Comparison of ENCODE assay signal across 24 cellular contexts in genomic region chr15:64333516-64333915, GRCh38. TPM values are rescaled to one million over a fixed set of nuclear protein-coding genes. Genes with fewer than 3 reads are reported as not detected.
DNase-seq lines count a peak whose midpoint lies in the region; ATAC-seq and TF ChIP-seq lines count a peak whose summit lies in the region.
"Had no signal": no experiment of that assay in that cellular context is flagged by ENCODE, and none has a peak within 500 bp of the region (broad histone marks: within the 10 kb centered on the region; RNA-seq: fewer than 3 reads in every experiment).

No MANE protein-coding gene starts in this region.

- no peak for ATAC-seq in activated naive CD8-positive, alpha-beta T cell treated with anti-CD3 and anti-CD28 coated beads, Interleukin-2, amount 50 U/mL, for 24 hours
- ATAC-seq in natural killer cell treated with Interleukin-12 subunit alpha and Interleukin-12 subunit beta and Interleukin-15 and Interleukin-18, amount 100 ng/mL, for 72 hours, result no peak
- ATAC-seq in left lung (no peak), GM18907 (IDR thresholded peaks at IDR 0.05; ENCODE audit: unreplicated experiment) (no peak)
- ATAC-seq: left lobe of liver, Panc1, T-helper 17 cell had no signal

- H3K27me3 Mint-ChIP-seq in activated naive CD4-positive, alpha-beta T cell treated with anti-CD3 and anti-CD28 coated beads for 36 hours (ENCODE audit: low read depth), result no peaks in the 10 kb centered on the region
- no peaks in the 10 kb centered on the region for H3K27me3 Mint-ChIP-seq in activated naive CD8-positive, alpha-beta T cell treated with anti-CD3 and anti-CD28 coated beads, Interleukin-2, amount 50 U/mL, for 24 hours
- no peaks in the 10 kb centered on the region for H3K27me3 Mint-ChIP-seq in natural killer cell treated with Interleukin-12 subunit alpha and Interleukin-12 subunit beta and Interleukin-15 and Interleukin-18, amount 100 ng/mL, for 72 hours
- H3K27me3 Mint-ChIP-seq: progenitor cell of endocrine pancreas, T-helper 17 cell had no signal

- peak overlapping the region; percentile 0 for H3K27ac Mint-ChIP-seq in activated naive CD4-positive, alpha-beta T cell treated with anti-CD3 and anti-CD28 coated beads for 36 hours
- peak overlapping the region; percentile 0 for H3K27ac Mint-ChIP-seq in activated naive CD8-positive, alpha-beta T cell treated with anti-CD3 and anti-CD28 coated beads, Interleukin-2, amount 50 U/mL, for 24 hours
- peak overlapping the region; percentile 62 to 80 for H3K27ac Mint-ChIP-seq in natural killer cell treated with Interleukin-12 subunit alpha and Interleukin-12 subunit beta and Interleukin-15 and Interleukin-18, amount 100 ng/mL, for 72 hours
- H3K27ac Mint-ChIP-seq: progenitor cell of endocrine pancreas, T-helper 17 cell had no signal

- no peaks in the 10 kb centered on the region for H3K9me3 Mint-ChIP-seq in activated naive CD4-positive, alpha-beta T cell treated with anti-CD3 and anti-CD28 coated beads for 36 hours
- no peaks in the 10 kb centered on the region for H3K9me3 Mint-ChIP-seq in activated naive CD8-positive, alpha-beta T cell treated with anti-CD3 and anti-CD28 coated beads, Interleukin-2, amount 50 U/mL, for 24 hours
- H3K9me3 Mint-ChIP-seq in natural killer cell treated with Interleukin-12 subunit alpha and Interleukin-12 subunit beta and Interleukin-15 and Interleukin-18, amount 100 ng/mL, for 72 hours, result no peaks in the 10 kb centered on the region

- no peaks in the 10 kb centered on the region for H3K9me3 ChIP-seq in left lung
- H3K9me3 ChIP-seq: testis, vagina had no signal

- H3K27me3 ChIP-seq in left lung, result no peaks in the 10 kb centered on the region
- H3K27me3 ChIP-seq: BLaER1 treated with 17β-estradiol and CSF1 and Interleukin-3, amounts not matched to agents 10 nM and 100 nM; testis; vagina had no signal

- H3K4me1 ChIP-seq in left lung, result no peaks in the 10 kb centered on the region
- H3K4me1 ChIP-seq: testis had no signal

- CTCF ChIA-PET in activated naive CD4-positive, alpha-beta T cell treated with anti-CD3 and anti-CD28 coated beads for 36 hours (lab: Charles Lee), result interaction anchor here (0.6 to 0.7 kb wide), 2 partner anchors 124 kb away, joined by 3 read pairs; no protein-coding TSS in a partner anchor

- TF ChIP-seq CTCF in left lung (IDR thresholded peaks at IDR 0.05), result no peak

- H3K36me3 ChIP-seq in left lung, result no peaks in the 10 kb centered on the region
- H3K36me3 ChIP-seq: vagina had no signal

- intact Hi-C loops in activated naive CD4-positive, alpha-beta T cell treated with anti-CD3 and anti-CD28 coated beads for 36 hours (cut with micrococcal nuclease), result no loop called here
- intact Hi-C loops in left lung (cut with DNase I), result no loop called here

- DNase-seq in activated naive CD4-positive, alpha-beta T cell treated with anti-CD3 and anti-CD28 coated beads for 36 hours, result no peak
- DNase-seq in activated naive CD4-positive, alpha-beta T cell treated with anti-CD3 and anti-CD28 coated beads, Interleukin-2, amount 50 U/mL, for 16 hours, result no peak
- DNase-seq in OCI-M1 (lab: John Stamatoyannopoulos, UW) (peak; percentile 17), left lung (no peak), NCI-H1105 treated with DMSO at 0.1 percent for 48 hours (lab: John Stamatoyannopoulos, UW) (no peak)
- no peak for DNase-seq in activated naive CD8-positive, alpha-beta T cell treated with anti-CD3 and anti-CD28 coated beads, Interleukin-2, amount 50 U/mL, for 24 hours
- no peak for DNase-seq in natural killer cell treated with Interleukin-12 subunit alpha and Interleukin-12 subunit beta and Interleukin-15 and Interleukin-18, amount 100 ng/mL, for 72 hours (ENCODE audit: low spot score)
- DNase-seq: ACHN; activated CD8-positive, alpha-beta memory T cell treated with anti-CD3 and anti-CD28 coated beads for 24 hours; central memory CD4-positive, alpha-beta T cell; KBM-7; MM.1S; NCI-H1436 treated with DMSO at 0.1 percent for 48 hours; NCI-H510A; NK-92 treated with Interleukin-12 subunit alpha and Interleukin-12 subunit beta, amount 100 ng/mL, for 24 hours; T-helper 17 cell; testis had no signal

- no peak overlapping the region for H3K4me3 Mint-ChIP-seq in activated naive CD4-positive, alpha-beta T cell treated with anti-CD3 and anti-CD28 coated beads for 36 hours
- H3K4me3 Mint-ChIP-seq in activated naive CD8-positive, alpha-beta T cell treated with anti-CD3 and anti-CD28 coated beads, Interleukin-2, amount 50 U/mL, for 24 hours, result no peak overlapping the region
- no peak overlapping the region for H3K4me3 Mint-ChIP-seq in natural killer cell treated with Interleukin-12 subunit alpha and Interleukin-12 subunit beta and Interleukin-15 and Interleukin-18, amount 100 ng/mL, for 72 hours
- H3K4me3 Mint-ChIP-seq: T-helper 17 cell had no signal

- H3K27ac ChIP-seq in left lung, result no peak overlapping the region
- H3K27ac ChIP-seq: BLaER1 treated with 17β-estradiol and CSF1 and Interleukin-3, amounts not matched to agents 10 nM and 100 nM; testis; vagina; VCaP had no signal

- peaks cover 3% of the 10 kb centered on the region for H3K36me3 Mint-ChIP-seq in activated naive CD4-positive, alpha-beta T cell treated with anti-CD3 and anti-CD28 coated beads for 36 hours (ENCODE audit: low read depth)
- H3K36me3 Mint-ChIP-seq in activated naive CD8-positive, alpha-beta T cell treated with anti-CD3 and anti-CD28 coated beads, Interleukin-2, amount 50 U/mL, for 24 hours (ENCODE audit: low read depth), result peaks cover 7% of the 10 kb centered on the region
- peaks cover 4% of the 10 kb centered on the region for H3K36me3 Mint-ChIP-seq in natural killer cell treated with Interleukin-12 subunit alpha and Interleukin-12 subunit beta and Interleukin-15 and Interleukin-18, amount 100 ng/mL, for 72 hours

- H3K4me1 Mint-ChIP-seq in activated naive CD4-positive, alpha-beta T cell treated with anti-CD3 and anti-CD28 coated beads for 36 hours (ENCODE audit: low read depth), result peaks cover 28% of the 10 kb centered on the region
- H3K4me1 Mint-ChIP-seq in activated naive CD8-positive, alpha-beta T cell treated with anti-CD3 and anti-CD28 coated beads, Interleukin-2, amount 50 U/mL, for 24 hours, result peaks cover 30% of the 10 kb centered on the region
- H3K4me1 Mint-ChIP-seq in natural killer cell treated with Interleukin-12 subunit alpha and Interleukin-12 subunit beta and Interleukin-15 and Interleukin-18, amount 100 ng/mL, for 72 hours (ENCODE audit: low read depth in 2 of 2), result peaks cover 15 to 19% of the 10 kb centered on the region in 2 donors

- H3K4me3 ChIP-seq in left lung, result no peak overlapping the region
- H3K4me3 ChIP-seq: BLaER1 treated with 17β-estradiol and CSF1 and Interleukin-3, amounts not matched to agents 10 nM and 100 nM; testis; vagina had no signal

RNA-seq across cellular contexts. Expression of gene CSNK1G1, which starts 22.5 kb away (rescaled TPM):
- 10 to 100 TPM; 14.8 to 16.6 TPM for total RNA-seq in activated naive CD4-positive, alpha-beta T cell treated with anti-CD3 and anti-CD28 coated beads for 36 hours
- 10 to 100 TPM; 35.4 to 47.5 TPM for total RNA-seq in natural killer cell treated with Interleukin-12 subunit alpha and Interleukin-12 subunit beta and Interleukin-15 and Interleukin-18, amount 100 ng/mL, for 72 hours
- total RNA-seq in left lung, result 10 to 100 TPM; 20.3 to 21.3 TPM

RNA-seq across cellular contexts. Expression of gene PCLAF, which starts 47.7 kb away (rescaled TPM):
- 100 to 1,000 TPM; 117 to 118 TPM for total RNA-seq in activated naive CD4-positive, alpha-beta T cell treated with anti-CD3 and anti-CD28 coated beads for 36 hours
- total RNA-seq in natural killer cell treated with Interleukin-12 subunit alpha and Interleukin-12 subunit beta and Interleukin-15 and Interleukin-18, amount 100 ng/mL, for 72 hours, result 10 to 100 TPM; 47.7 to 90.0 TPM
- 10 to 100 TPM; 12.3 to 14.9 TPM for total RNA-seq in left lung

RNA-seq across cellular contexts. Expression of gene TRIP4, which starts 54.1 kb away (rescaled TPM):
- total RNA-seq in activated naive CD4-positive, alpha-beta T cell treated with anti-CD3 and anti-CD28 coated beads for 36 hours, result 10 to 100 TPM; 13.7 to 14.5 TPM
- 10 to 100 TPM; 36.6 to 42.9 TPM for total RNA-seq in natural killer cell treated with Interleukin-12 subunit alpha and Interleukin-12 subunit beta and Interleukin-15 and Interleukin-18, amount 100 ng/mL, for 72 hours
- 10 to 100 TPM; 23.0 to 24.6 TPM for total RNA-seq in left lung

Comparison
In these comparisons a context has a peak if more than half of its experiments do, and no peak if none do; other contexts are left out.
1. H3K27ac Mint-ChIP-seq: peak in every context shown above with its lines; median percentile 71 in natural killer cell treated with Interleukin-12 subunit alpha and Interleukin-12 subunit beta and Interleukin-15 and Interleukin-18, amount 100 ng/mL, for 72 hours; 0 in activated naive CD4-positive, alpha-beta T cell treated with anti-CD3 and anti-CD28 coated beads for 36 hours; 0 in activated naive CD8-positive, alpha-beta T cell treated with anti-CD3 and anti-CD28 coated beads, Interleukin-2, amount 50 U/mL, for 24 hours.